1 cellular context compared by ENCODE assay signal in genomic region chr12:75892779-75893408, GRCh38.
TF ChIP-seq lines count a peak whose summit lies in the region.

No MANE protein-coding gene starts in this region.

TF ChIP-seq in K562, 482 proteins besides CTCF, POLR2A, EP300 and RAD21 (continued from another document and continues in another):
- no peak for TF ChIP-seq TFE3 (CRISPR knock-in tag; IDR thresholded peaks at IDR 0.05)
- TF ChIP-seq HEY1 (CRISPR knock-in tag; IDR thresholded peaks at IDR 0.05; ENCODE audit: borderline replicate concordance), result peak; percentile 89
- no peak for TF ChIP-seq KDM4B (IDR thresholded peaks at IDR 0.05; ENCODE audit: borderline replicate concordance in 2 of 2, low read depth in 1 of 2)
- TF ChIP-seq MED1 (CRISPR knock-in tag; IDR thresholded peaks at IDR 0.05; ENCODE audit: borderline replicate concordance), result no peak
- TF ChIP-seq, protein P1, sequence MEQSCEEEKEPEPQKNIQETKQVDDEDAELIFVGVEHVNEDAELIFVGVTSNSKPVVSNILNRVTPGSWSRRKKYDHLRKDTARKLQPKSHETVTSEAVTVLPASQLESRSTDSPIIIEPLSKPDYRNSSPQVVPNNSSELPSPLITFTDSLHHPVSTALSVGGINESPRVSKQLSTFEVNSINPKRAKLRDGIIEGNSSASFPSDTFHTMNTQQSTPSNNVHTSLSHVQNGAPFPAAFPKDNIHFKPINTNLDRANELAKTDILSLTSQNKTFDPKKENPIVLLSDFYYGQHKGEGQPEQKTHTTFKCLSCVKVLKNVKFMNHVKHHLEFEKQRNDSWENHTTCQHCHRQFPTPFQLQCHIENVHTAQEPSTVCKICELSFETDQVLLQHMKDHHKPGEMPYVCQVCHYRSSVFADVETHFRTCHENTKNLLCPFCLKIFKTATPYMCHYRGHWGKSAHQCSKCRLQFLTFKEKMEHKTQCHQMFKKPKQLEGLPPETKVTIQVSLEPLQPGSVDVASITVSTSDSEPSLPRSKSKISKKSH (CRISPR knock-in tag; IDR thresholded peaks at IDR 0.05), result no peak
- TF ChIP-seq PPARD (CRISPR knock-in tag; IDR thresholded peaks at IDR 0.05), result no peak
- no peak for TF ChIP-seq SMARCB1 (IDR thresholded peaks at IDR 0.05; ENCODE audit: insufficient read length, low read depth)
- peak; percentile 27 for TF ChIP-seq TAF9B (IDR thresholded peaks at IDR 0.05; ENCODE audit: partially characterized antibody)
- TF ChIP-seq, protein P2, sequence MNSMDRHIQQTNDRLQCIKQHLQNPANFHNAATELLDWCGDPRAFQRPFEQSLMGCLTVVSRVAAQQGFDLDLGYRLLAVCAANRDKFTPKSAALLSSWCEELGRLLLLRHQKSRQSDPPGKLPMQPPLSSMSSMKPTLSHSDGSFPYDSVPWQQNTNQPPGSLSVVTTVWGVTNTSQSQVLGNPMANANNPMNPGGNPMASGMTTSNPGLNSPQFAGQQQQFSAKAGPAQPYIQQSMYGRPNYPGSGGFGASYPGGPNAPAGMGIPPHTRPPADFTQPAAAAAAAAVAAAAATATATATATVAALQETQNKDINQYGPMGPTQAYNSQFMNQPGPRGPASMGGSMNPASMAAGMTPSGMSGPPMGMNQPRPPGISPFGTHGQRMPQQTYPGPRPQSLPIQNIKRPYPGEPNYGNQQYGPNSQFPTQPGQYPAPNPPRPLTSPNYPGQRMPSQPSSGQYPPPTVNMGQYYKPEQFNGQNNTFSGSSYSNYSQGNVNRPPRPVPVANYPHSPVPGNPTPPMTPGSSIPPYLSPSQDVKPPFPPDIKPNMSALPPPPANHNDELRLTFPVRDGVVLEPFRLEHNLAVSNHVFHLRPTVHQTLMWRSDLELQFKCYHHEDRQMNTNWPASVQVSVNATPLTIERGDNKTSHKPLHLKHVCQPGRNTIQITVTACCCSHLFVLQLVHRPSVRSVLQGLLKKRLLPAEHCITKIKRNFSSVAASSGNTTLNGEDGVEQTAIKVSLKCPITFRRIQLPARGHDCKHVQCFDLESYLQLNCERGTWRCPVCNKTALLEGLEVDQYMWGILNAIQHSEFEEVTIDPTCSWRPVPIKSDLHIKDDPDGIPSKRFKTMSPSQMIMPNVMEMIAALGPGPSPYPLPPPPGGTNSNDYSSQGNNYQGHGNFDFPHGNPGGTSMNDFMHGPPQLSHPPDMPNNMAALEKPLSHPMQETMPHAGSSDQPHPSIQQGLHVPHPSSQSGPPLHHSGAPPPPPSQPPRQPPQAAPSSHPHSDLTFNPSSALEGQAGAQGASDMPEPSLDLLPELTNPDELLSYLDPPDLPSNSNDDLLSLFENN (IDR thresholded peaks at IDR 0.05; ENCODE audit: low read depth in 2 of 2, low read length in 2 of 2), result peak in 1 of 2 experiments; percentile 97; a peak in 2 of 4 replicates
- no peak for TF ChIP-seq MCM3 (IDR thresholded peaks at IDR 0.05)
- no peak for TF ChIP-seq ZNF282 (CRISPR knock-in tag; IDR thresholded peaks at IDR 0.05)
- TF ChIP-seq FOXK2 (conservative IDR thresholded peaks at IDR 0.05 in 1 of 2, IDR thresholded peaks at IDR 0.05 in 1 of 2; ENCODE audit: low read depth in 2 of 2), result peak; percentile 85 to 87
- TF ChIP-seq, protein P3, sequence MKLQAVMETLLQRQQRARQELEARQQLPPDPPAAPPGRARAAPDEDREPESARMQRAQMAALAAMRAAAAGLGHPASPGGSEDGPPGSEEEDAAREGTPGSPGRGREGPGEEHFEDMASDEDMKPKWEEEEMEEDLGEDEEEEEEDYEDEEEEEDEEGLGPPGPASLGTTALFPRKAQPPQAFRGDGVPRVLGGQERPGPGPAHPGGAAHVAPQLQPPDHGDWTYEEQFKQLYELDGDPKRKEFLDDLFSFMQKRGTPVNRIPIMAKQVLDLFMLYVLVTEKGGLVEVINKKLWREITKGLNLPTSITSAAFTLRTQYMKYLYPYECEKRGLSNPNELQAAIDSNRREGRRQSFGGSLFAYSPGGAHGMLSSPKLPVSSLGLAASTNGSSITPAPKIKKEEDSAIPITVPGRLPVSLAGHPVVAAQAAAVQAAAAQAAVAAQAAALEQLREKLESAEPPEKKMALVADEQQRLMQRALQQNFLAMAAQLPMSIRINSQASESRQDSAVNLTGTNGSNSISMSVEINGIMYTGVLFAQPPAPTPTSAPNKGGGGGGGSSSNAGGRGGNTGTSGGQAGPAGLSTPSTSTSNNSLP (IDR thresholded peaks at IDR 0.05; ENCODE audit: borderline replicate concordance, low read depth, low read length), result peak; percentile 67; the same call in 1 of the 2 replicates
- peak; percentile 90 for TF ChIP-seq MYNN (IDR thresholded peaks at IDR 0.05)
- TF ChIP-seq MYNN (CRISPR knock-in tag; IDR thresholded peaks at IDR 0.05), result no peak
- TF ChIP-seq, protein P4, sequence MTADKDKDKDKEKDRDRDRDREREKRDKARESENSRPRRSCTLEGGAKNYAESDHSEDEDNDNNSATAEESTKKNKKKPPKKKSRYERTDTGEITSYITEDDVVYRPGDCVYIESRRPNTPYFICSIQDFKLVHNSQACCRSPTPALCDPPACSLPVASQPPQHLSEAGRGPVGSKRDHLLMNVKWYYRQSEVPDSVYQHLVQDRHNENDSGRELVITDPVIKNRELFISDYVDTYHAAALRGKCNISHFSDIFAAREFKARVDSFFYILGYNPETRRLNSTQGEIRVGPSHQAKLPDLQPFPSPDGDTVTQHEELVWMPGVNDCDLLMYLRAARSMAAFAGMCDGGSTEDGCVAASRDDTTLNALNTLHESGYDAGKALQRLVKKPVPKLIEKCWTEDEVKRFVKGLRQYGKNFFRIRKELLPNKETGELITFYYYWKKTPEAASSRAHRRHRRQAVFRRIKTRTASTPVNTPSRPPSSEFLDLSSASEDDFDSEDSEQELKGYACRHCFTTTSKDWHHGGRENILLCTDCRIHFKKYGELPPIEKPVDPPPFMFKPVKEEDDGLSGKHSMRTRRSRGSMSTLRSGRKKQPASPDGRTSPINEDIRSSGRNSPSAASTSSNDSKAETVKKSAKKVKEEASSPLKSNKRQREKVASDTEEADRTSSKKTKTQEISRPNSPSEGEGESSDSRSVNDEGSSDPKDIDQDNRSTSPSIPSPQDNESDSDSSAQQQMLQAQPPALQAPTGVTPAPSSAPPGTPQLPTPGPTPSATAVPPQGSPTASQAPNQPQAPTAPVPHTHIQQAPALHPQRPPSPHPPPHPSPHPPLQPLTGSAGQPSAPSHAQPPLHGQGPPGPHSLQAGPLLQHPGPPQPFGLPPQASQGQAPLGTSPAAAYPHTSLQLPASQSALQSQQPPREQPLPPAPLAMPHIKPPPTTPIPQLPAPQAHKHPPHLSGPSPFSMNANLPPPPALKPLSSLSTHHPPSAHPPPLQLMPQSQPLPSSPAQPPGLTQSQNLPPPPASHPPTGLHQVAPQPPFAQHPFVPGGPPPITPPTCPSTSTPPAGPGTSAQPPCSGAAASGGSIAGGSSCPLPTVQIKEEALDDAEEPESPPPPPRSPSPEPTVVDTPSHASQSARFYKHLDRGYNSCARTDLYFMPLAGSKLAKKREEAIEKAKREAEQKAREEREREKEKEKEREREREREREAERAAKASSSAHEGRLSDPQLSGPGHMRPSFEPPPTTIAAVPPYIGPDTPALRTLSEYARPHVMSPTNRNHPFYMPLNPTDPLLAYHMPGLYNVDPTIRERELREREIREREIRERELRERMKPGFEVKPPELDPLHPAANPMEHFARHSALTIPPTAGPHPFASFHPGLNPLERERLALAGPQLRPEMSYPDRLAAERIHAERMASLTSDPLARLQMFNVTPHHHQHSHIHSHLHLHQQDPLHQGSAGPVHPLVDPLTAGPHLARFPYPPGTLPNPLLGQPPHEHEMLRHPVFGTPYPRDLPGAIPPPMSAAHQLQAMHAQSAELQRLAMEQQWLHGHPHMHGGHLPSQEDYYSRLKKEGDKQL (CRISPR knock-in tag; IDR thresholded peaks at IDR 0.05; ENCODE audit: borderline replicate concordance), result no peak
- TF ChIP-seq MEF2A (IDR thresholded peaks at IDR 0.05; ENCODE audit: control insufficient read depth, low read depth, low read length), result 0 out of 2 replicates have a peak, but pooled peaks have one; percentile 9
- no peak for TF ChIP-seq ZFP91 (CRISPR knock-in tag; IDR thresholded peaks at IDR 0.05)
- peak; percentile 99 for TF ChIP-seq TCF3 (CRISPR knock-in tag; IDR thresholded peaks at IDR 0.05)
- no peak for TF ChIP-seq GABPB2 (CRISPR knock-in tag; conservative IDR thresholded peaks at IDR 0.05)
- TF ChIP-seq ZC3H4 (CRISPR knock-in tag; IDR thresholded peaks at IDR 0.05; ENCODE audit: borderline replicate concordance), result no peak
- no peak for TF ChIP-seq SRSF7 (optimal IDR thresholded peaks at IDR 0.05; ENCODE audit: low read depth, low read length)
- peak; percentile 75; the same call in 1 of the 2 replicates for TF ChIP-seq HBP1 (CRISPR knock-in tag; IDR thresholded peaks at IDR 0.05)
- no peak for TF ChIP-seq CBX8 (IDR thresholded peaks at IDR 0.05; ENCODE audit: borderline replicate concordance, extremely low read depth, low read depth, low read length, poor library complexity, severe bottlenecking)
- no peak for TF ChIP-seq HDAC8 (tag; IDR thresholded peaks at IDR 0.05)
- TF ChIP-seq ZNF354B (CRISPR knock-in tag; IDR thresholded peaks at IDR 0.05), result peak; percentile 46; the same call in 1 of the 2 replicates
- TF ChIP-seq KDM5B (IDR thresholded peaks at IDR 0.05; ENCODE audit: insufficient replicate concordance, low read depth, low read length), result no peak
- no peak for TF ChIP-seq RBM15 (IDR thresholded peaks at IDR 0.05; ENCODE audit: insufficient read depth, low read length)
- TF ChIP-seq TBL1XR1 (IDR thresholded peaks at IDR 0.05; ENCODE audit: low read length in 2 of 2), result peak in 1 of 2 experiments; percentile 72; a peak in 3 of 4 replicates
- TF ChIP-seq ZNF212 (CRISPR knock-in tag; IDR thresholded peaks at IDR 0.05), result no peak
- TF ChIP-seq ZNF395 (CRISPR knock-in tag; IDR thresholded peaks at IDR 0.05), result peak; percentile 99
- TF ChIP-seq, protein P5, sequence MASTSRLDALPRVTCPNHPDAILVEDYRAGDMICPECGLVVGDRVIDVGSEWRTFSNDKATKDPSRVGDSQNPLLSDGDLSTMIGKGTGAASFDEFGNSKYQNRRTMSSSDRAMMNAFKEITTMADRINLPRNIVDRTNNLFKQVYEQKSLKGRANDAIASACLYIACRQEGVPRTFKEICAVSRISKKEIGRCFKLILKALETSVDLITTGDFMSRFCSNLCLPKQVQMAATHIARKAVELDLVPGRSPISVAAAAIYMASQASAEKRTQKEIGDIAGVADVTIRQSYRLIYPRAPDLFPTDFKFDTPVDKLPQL (IDR thresholded peaks at IDR 0.05; ENCODE audit: extremely low read depth, insufficient read length), result no peak
- no peak for TF ChIP-seq TBP (optimal IDR thresholded peaks at IDR 0.05; ENCODE audit: low read depth, low read length)
